Comparison of ENCODE assay signal across 19 cellular contexts in genomic region chr5:94802450-94802849, GRCh38.
DNase-seq lines count a peak whose midpoint lies in the region; ATAC-seq, FAIRE-seq and TF ChIP-seq lines count a peak whose summit lies in the region.
"Had no signal": no experiment of that assay in that cellular context is flagged by ENCODE, and none has a peak within 500 bp of the region (broad histone marks: within the 10 kb centered on the region; RNA-seq: fewer than 3 reads in every experiment).

No MANE protein-coding gene starts in this region.

- TF ChIP-seq CTCF in HepG2 (CRISPR knock-in tag; IDR thresholded peaks at IDR 0.05): no peak
- TF ChIP-seq CTCF in right lobe of liver (IDR thresholded peaks at IDR 0.05): no peak
- no peak for TF ChIP-seq CTCF in fibroblast of pulmonary artery (IDR thresholded peaks at IDR 0.05; ENCODE audit: low read length, missing control alignments)
- TF ChIP-seq CTCF in Peyer's patch (IDR thresholded peaks at IDR 0.05): no peak

- intact Hi-C loops in HepG2 (cut with micrococcal nuclease; ENCODE audit: unreplicated experiment): no loop called here
- intact Hi-C loops in right lobe of liver (cut with DNase I): no loop called here

- no peaks in the 10 kb centered on the region for H3K9me3 ChIP-seq in HepG2 (ENCODE audit: low read length)
- H3K9me3 ChIP-seq in right lobe of liver: no peaks in the 10 kb centered on the region
- no peaks in the 10 kb centered on the region for H3K9me3 ChIP-seq in Peyer's patch
- H3K9me3 ChIP-seq: right atrium auricular region, upper lobe of left lung had no signal

- peaks cover 12% of the 10 kb centered on the region; the same call in 1 of the 2 replicates for H3K4me1 ChIP-seq in HepG2 (ENCODE audit: insufficient read depth, low read length)
- no peaks in the 10 kb centered on the region for H3K4me1 ChIP-seq in right lobe of liver
- H3K4me1 ChIP-seq in Peyer's patch: no peaks in the 10 kb centered on the region
- H3K4me1 ChIP-seq: right atrium auricular region, upper lobe of left lung had no signal

- FAIRE-seq in HepG2 (lab: Jason Lieb, UNC): no peak

- WGBS in HepG2 (ENCODE audit: low lambda C conversion rate): 9% methylated on average over 2 of the region's 2 CpGs
- 31% methylated on average over 2 of the region's 2 CpGs for WGBS in right lobe of liver (ENCODE audit: insufficient coverage, low coverage, low lambda C conversion rate, missing lambda C conversion rate)

- BruUV-seq in HepG2 (replicated peaks; lab: Mats Ljungman, UMichigan): no TSS peak

- no peak for TF ChIP-seq EP300 in HepG2 (IDR thresholded peaks at IDR 0.05; ENCODE audit: low read depth in 2 of 2, low read length in 2 of 2)
- TF ChIP-seq EP300 in HepG2 (CRISPR knock-in tag; IDR thresholded peaks at IDR 0.05; ENCODE audit: borderline replicate concordance): no peak

- H2AFZ ChIP-seq in HepG2 (ENCODE audit: low read length): no peak overlapping the region

- TF ChIP-seq RAD21 in HepG2 (CRISPR knock-in tag; IDR thresholded peaks at IDR 0.05): no peak

- no peak overlapping the region for H3K4me3 ChIP-seq in HepG2 (replicated peaks in 1 of 3; ENCODE audit: insufficient read depth in 1 of 3, low read depth in 2 of 3, low read length in 3 of 3)
- H3K4me3 ChIP-seq in right lobe of liver: no peak overlapping the region
- H3K4me3 ChIP-seq in fibroblast of pulmonary artery (replicated peaks; ENCODE audit: low read depth, low read length): no peak overlapping the region
- no peak overlapping the region for H3K4me3 ChIP-seq in Peyer's patch
- H3K4me3 ChIP-seq: right atrium auricular region, upper lobe of left lung had no signal

- no peaks in the 10 kb centered on the region for H3K79me2 ChIP-seq in HepG2 (ENCODE audit: insufficient read depth, low read length)

- H3K27ac ChIP-seq in HepG2 (ENCODE audit: extremely low read length, insufficient read depth, low read length) (no peak overlapping the region), right lobe of liver (no peak overlapping the region), Peyer's patch (no peak overlapping the region)
- H3K27ac ChIP-seq: right atrium auricular region, upper lobe of left lung had no signal

- no peak for ATAC-seq in HepG2
- no peak for ATAC-seq in right lobe of liver
- ATAC-seq in GM18870 (IDR thresholded peaks at IDR 0.05; ENCODE audit: unreplicated experiment): no peak
- ATAC-seq: activated CD8-positive, alpha-beta T cell treated with anti-CD3 and anti-CD28 coated beads, Interleukin-2, amount 10 ng/mL, durations not matched to agents 7 days and 5 days; left lobe of liver; stimulated activated naive CD8-positive, alpha-beta T cell treated with anti-CD3 and anti-CD28 coated beads, Interleukin-15, Interleukin-2, amounts not matched to agents 100 U/mL and 50 U/mL, for 24 hours had no signal

- CTCF ChIA-PET in HepG2 (lab: Yijun Ruan, JAX; ENCODE audit: low intra/inter-chr PET ratio, low total read pairs): no interaction called here

- TF ChIP-seq POLR2A in HepG2 (IDR thresholded peaks at IDR 0.05; ENCODE audit: insufficient read depth in 1 of 2, low read depth in 2 of 2, low read length in 2 of 2): no peak
- TF ChIP-seq POLR2A in right lobe of liver (IDR thresholded peaks at IDR 0.05): no peak
- no peak for TF ChIP-seq POLR2A in Peyer's patch (IDR thresholded peaks at IDR 0.05)

- H4K20me1 ChIP-seq in HepG2 (ENCODE audit: insufficient read depth, low read length): no peaks in the 10 kb centered on the region

- in situ Hi-C loops in HepG2 (cut with HindIII; ENCODE audit: extremely low pct_ligation_motif_present, low pct_unique_long_range_greater_than_20kb): no loop called here

- H3K36me3 ChIP-seq in HepG2 (replicated peaks in 1 of 2; ENCODE audit: control insufficient read depth in 1 of 2, insufficient read depth in 2 of 2, low read length in 2 of 2) (no peaks in the 10 kb centered on the region), right lobe of liver (no peaks in the 10 kb centered on the region), Peyer's patch (no peaks in the 10 kb centered on the region)
- H3K36me3 ChIP-seq: right atrium auricular region, upper lobe of left lung had no signal

- no peaks in the 10 kb centered on the region for H3K27me3 ChIP-seq in HepG2 (ENCODE audit: control insufficient read depth in 1 of 2, insufficient read depth in 2 of 2, low read length in 2 of 2)
- H3K27me3 ChIP-seq in right lobe of liver: no peaks in the 10 kb centered on the region
- no peaks in the 10 kb centered on the region for H3K27me3 ChIP-seq in Peyer's patch
- H3K27me3 ChIP-seq: right atrium auricular region, upper lobe of left lung had no signal

- DNase-seq in HepG2 (ENCODE audit: low spot score) (no peak), right lobe of liver (no peak), fibroblast of pulmonary artery (ENCODE audit: low read depth) (peak; percentile 26), NCI-H748 (lab: John Stamatoyannopoulos, UW; ENCODE audit: unreplicated experiment) (no peak), Peyer's patch (no peak), DMS53 treated with DMSO at 0.1 percent for 48 hours (lab: John Stamatoyannopoulos, UW; ENCODE audit: unreplicated experiment) (no peak)
- DNase-seq: activated CD8-positive, alpha-beta T cell treated with anti-CD3 and anti-CD28 coated beads, Interleukin-2, amount 10 ng/mL, durations not matched to agents 7 days and 5 days; CD4-positive, alpha-beta T cell; DMS79 treated with DMSO at 0.1 percent for 48 hours; endodermal cell; NCI-H1092; NCI-H2081 treated with DMSO at 0.1 percent for 48 hours; NCI-H524 treated with DMSO at 0.1 percent for 48 hours; stimulated activated naive CD8-positive, alpha-beta T cell treated with anti-CD3 and anti-CD28 coated beads, Interleukin-15, Interleukin-2, amounts not matched to agents 100 U/mL and 50 U/mL, for 24 hours; upper lobe of left lung had no signal

- POLR2A ChIA-PET in HepG2 (lab: Yijun Ruan, JAX): no interaction called here

- no peak overlapping the region for H3K4me2 ChIP-seq in HepG2 (ENCODE audit: low read depth, low read length)

- no peak overlapping the region for H3K9ac ChIP-seq in HepG2 (ENCODE audit: insufficient read depth, low read depth, low read length)

TF ChIP-seq in HepG2, 621 proteins besides CTCF, POLR2A, EP300 and RAD21 (continues in another document):
- TF ChIP-seq FUBP1 (CRISPR knock-in tag; IDR thresholded peaks at IDR 0.05; ENCODE audit: borderline replicate concordance) (no peak), EHMT2 (IDR thresholded peaks at IDR 0.05; ENCODE audit: borderline replicate concordance, low read depth, low read length) (peak; percentile 60; the same call in 1 of the 2 replicates)

TF ChIP-seq in PFSK-1, 5 proteins besides CTCF, POLR2A, EP300 and RAD21:
- TF ChIP-seq POLR2AphosphoS5 (IDR thresholded peaks at IDR 0.05; ENCODE audit: low read depth, low read length) (no peak), REST (IDR thresholded peaks at IDR 0.05; ENCODE audit: insufficient read depth in 1 of 2, low read depth in 2 of 2, low read length in 2 of 2) (peak; percentile 84 to 93)
